10 cellular contexts compared by ENCODE assay signal in the genomic region with DNA sequence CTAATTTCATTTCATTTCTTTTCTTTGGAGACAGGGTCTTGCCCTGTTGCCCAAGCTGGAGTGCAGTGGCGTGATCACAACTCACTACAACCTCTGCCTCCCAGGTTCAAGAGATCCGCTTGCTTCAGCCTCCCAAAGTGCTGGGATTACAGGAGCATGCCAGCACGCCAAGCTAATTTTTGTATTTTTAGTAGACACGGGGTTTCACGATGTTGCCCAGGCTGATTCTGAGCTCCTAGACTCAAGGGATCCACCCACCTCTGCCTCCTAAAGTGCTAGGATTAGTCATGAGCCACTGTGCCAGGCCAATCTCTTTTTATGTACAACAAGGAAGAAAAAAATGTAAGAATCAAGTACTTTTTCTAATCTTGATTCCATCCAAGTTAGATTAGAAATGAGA. TPM values are rescaled to one million over a fixed set of nuclear protein-coding genes. Genes with fewer than 3 reads are reported as not detected.
A peak's percentile ranks its signal among the peaks of the same experiment; 100 is the strongest.
DNase-seq lines count a peak whose midpoint lies in the region; ATAC-seq, FAIRE-seq and TF ChIP-seq lines count a peak whose summit lies in the region.
"Had no signal": no experiment of that assay in that cellular context is flagged by ENCODE, and none has a peak within 500 bp of the region (broad histone marks: within the 10 kb centered on the region; RNA-seq: fewer than 3 reads in every experiment).

No MANE protein-coding gene starts in this region.

- ATAC-seq in A549 (peak; percentile 83 to 86), HG02610 (IDR thresholded peaks at IDR 0.05; ENCODE audit: unreplicated experiment) (no peak)
- peak; percentile 51 to 65 for ATAC-seq in stimulated activated naive B cell treated with anti-CD40 and anti-IgM and Interleukin-4, amounts not matched to agents 10 μg/mL and 1 μg/mL and 100 μg/mL, for 72 hours (replicated peaks)

- CTCF ChIA-PET in A549 (lab: Yijun Ruan, JAX) = interaction anchor here (0.8 to 1.8 kb wide), 2 partner anchors 10 to 22 kb away, joined by 3 to 6 read pairs; partner anchors contain the start of gene KMT2E

- H3K36me3 Mint-ChIP-seq in IgD-negative memory B cell = peaks cover 6% of the 10 kb centered on the region
- peaks cover 0 to 4% (median 3%) of the 10 kb centered on the region in 3 donors for H3K36me3 Mint-ChIP-seq in immature natural killer cell
- peaks cover 25 to 55% of the 10 kb centered on the region in 2 donors for H3K36me3 Mint-ChIP-seq in stimulated activated naive B cell treated with anti-CD40 and anti-IgM and Interleukin-4, amounts not matched to agents 10 μg/mL and 1 μg/mL and 100 μg/mL, for 72 hours

- POLR2A ChIA-PET in A549 (lab: Yijun Ruan, JAX) = interaction anchor here (0.9 to 2.9 kb wide), 3 partner anchors 9 to 20 kb away, joined by 4 to 11 read pairs (median 8); no protein-coding TSS in a partner anchor

- H3K4me3 Mint-ChIP-seq in IgD-negative memory B cell (peak overlapping the region; percentile 1 to 86 (median 74)), immature natural killer cell (peak overlapping the region; percentile 1 to 61 (median 49))
- peak overlapping the region; percentile 22 to 27 for H3K4me3 Mint-ChIP-seq in stimulated activated naive B cell treated with anti-CD40 and anti-IgM and Interleukin-4, amounts not matched to agents 10 μg/mL and 1 μg/mL and 100 μg/mL, for 72 hours

- no peak for TF ChIP-seq POLR2A in A549 (IDR thresholded peaks at IDR 0.05; ENCODE audit: low read length)

- H3K27me3 Mint-ChIP-seq in IgD-negative memory B cell = no peaks in the 10 kb centered on the region
- H3K27me3 Mint-ChIP-seq in immature natural killer cell (ENCODE audit: low read depth in 3 of 3) = peaks cover 0 to 2% (median 2%) of the 10 kb centered on the region in 3 donors
- H3K27me3 Mint-ChIP-seq in stimulated activated naive B cell treated with anti-CD40 and anti-IgM and Interleukin-4, amounts not matched to agents 10 μg/mL and 1 μg/mL and 100 μg/mL, for 72 hours = no peaks in the 10 kb centered on the region

- TF ChIP-seq CTCF in A549 (IDR thresholded peaks at IDR 0.05) = no peak

- H3K9me3 ChIP-seq in A549 = no peaks in the 10 kb centered on the region

- no peak for TF ChIP-seq EP300 in A549 (IDR thresholded peaks at IDR 0.05)

- peak overlapping the region; percentile 3 to 63; a peak in 3 of 6 replicates for H3K27ac ChIP-seq in A549
- peak overlapping the region; percentile 15 for H3K27ac ChIP-seq in adipose tissue (ENCODE audit: low read depth, low read length)

- H3K9me3 Mint-ChIP-seq in IgD-negative memory B cell (no peaks in the 10 kb centered on the region), immature natural killer cell (no peaks in the 10 kb centered on the region)
- no peaks in the 10 kb centered on the region for H3K9me3 Mint-ChIP-seq in stimulated activated naive B cell treated with anti-CD40 and anti-IgM and Interleukin-4, amounts not matched to agents 10 μg/mL and 1 μg/mL and 100 μg/mL, for 72 hours

- no peak for FAIRE-seq in A549 (lab: Jason Lieb, UNC)
- FAIRE-seq: colon, GM18507 had no signal

- H3K4me2 ChIP-seq in A549 = peak overlapping the region; percentile 65

- H3K27ac Mint-ChIP-seq in IgD-negative memory B cell (peak overlapping the region; percentile 64 to 90 (median 84)), immature natural killer cell (peak overlapping the region; percentile 84 to 91 (median 87))
- peak overlapping the region; percentile 83 for H3K27ac Mint-ChIP-seq in stimulated activated naive B cell treated with anti-CD40 and anti-IgM and Interleukin-4, amounts not matched to agents 10 μg/mL and 1 μg/mL and 100 μg/mL, for 72 hours

- H3K4me1 Mint-ChIP-seq in IgD-negative memory B cell = peaks cover 64 to 81% (median 67%) of the 10 kb centered on the region in 3 donors
- H3K4me1 Mint-ChIP-seq in immature natural killer cell = peaks cover 87 to 98% of the 10 kb centered on the region in 2 donors
- H3K4me1 Mint-ChIP-seq in stimulated activated naive B cell treated with anti-CD40 and anti-IgM and Interleukin-4, amounts not matched to agents 10 μg/mL and 1 μg/mL and 100 μg/mL, for 72 hours = peaks cover 39 to 86% of the 10 kb centered on the region in 2 donors

- DNase-seq in A549 (ENCODE audit: low read depth in 1 of 2, low spot score in 1 of 2) (peak in 1 of 2 experiments; percentile 44), immature natural killer cell (no peak), NCI-H1105 treated with DMSO at 0.1 percent for 48 hours (lab: John Stamatoyannopoulos, UW) (no peak), NCI-H69 (lab: John Stamatoyannopoulos, UW) (no peak)
- no peak for DNase-seq in stimulated activated naive B cell treated with anti-CD40 and anti-IgM and Interleukin-4, amounts not matched to agents 10 μg/mL and 1 μg/mL and 100 μg/mL, for 72 hours

- no peak for TF ChIP-seq RAD21 in A549 (conservative IDR thresholded peaks at IDR 0.05 in 1 of 2, IDR thresholded peaks at IDR 0.05 in 1 of 2)

- no peak overlapping the region for H3K4me3 ChIP-seq in A549

- H3K4me1 ChIP-seq in A549 = peaks cover 83% of the 10 kb centered on the region

- WGBS in A549 (ENCODE audit: missing lambda C conversion rate) = 29% methylated on average over 5 of the region's 5 CpGs
- WGBS in adipose tissue, 3 donors = 18 to 39% (median 30%) methylated on average over 5 of the region's 5 CpGs

TF ChIP-seq in A549, 52 proteins besides CTCF, POLR2A, EP300 and RAD21:
- TF ChIP-seq ZNF302 (CRISPR knock-in tag; IDR thresholded peaks at IDR 0.05) (no peak), RNF2 (IDR thresholded peaks at IDR 0.05; ENCODE audit: borderline replicate concordance, low read depth) (no peak), JUN (IDR thresholded peaks at IDR 0.05) (no peak), PBX3 (IDR thresholded peaks at IDR 0.05) (no peak)

RNA-seq across cellular contexts. Expression of gene KMT2E, which starts 10.7 kb away (rescaled TPM):
- 9.4 and 30.2 TPM in 2 replicates for polyA plus RNA-seq in A549 (2011; rRNA removed)
- 3.6 and 4.6 TPM in 2 replicates for polyA plus RNA-seq in A549 (2012; cell fraction: cytosol; rRNA removed)
- 4.9 and 13.6 TPM in 2 replicates for polyA plus RNA-seq in A549 (2012; cell fraction: nucleus; rRNA removed)
- polyA plus RNA-seq in A549 (2017; fragmentation: RNase III; extraction: RNeasy Plus Mini Kit Qiagen cat#74134 plus additional on column Dnase treatment) = 17.2 to 23.4 TPM (median 19.3 TPM) in 3 replicates
- 56.7 and 57.6 TPM in 2 replicates for polyA minus RNA-seq in A549 (2011; rRNA and poly(A)+ RNA removed)
- polyA plus RNA-seq in IgD-negative memory B cell = 239 TPM
- 10 to 100 TPM; 14.2 to 21.1 (median 20.2) TPM for polyA plus RNA-seq in adipose tissue
- polyA plus RNA-seq in immature natural killer cell = 100 to 1,000 TPM in 2 of 3 donors, 10 to 100 TPM in 1; 74.3 to 234 (median 114) TPM
